In the genomic region with DNA sequence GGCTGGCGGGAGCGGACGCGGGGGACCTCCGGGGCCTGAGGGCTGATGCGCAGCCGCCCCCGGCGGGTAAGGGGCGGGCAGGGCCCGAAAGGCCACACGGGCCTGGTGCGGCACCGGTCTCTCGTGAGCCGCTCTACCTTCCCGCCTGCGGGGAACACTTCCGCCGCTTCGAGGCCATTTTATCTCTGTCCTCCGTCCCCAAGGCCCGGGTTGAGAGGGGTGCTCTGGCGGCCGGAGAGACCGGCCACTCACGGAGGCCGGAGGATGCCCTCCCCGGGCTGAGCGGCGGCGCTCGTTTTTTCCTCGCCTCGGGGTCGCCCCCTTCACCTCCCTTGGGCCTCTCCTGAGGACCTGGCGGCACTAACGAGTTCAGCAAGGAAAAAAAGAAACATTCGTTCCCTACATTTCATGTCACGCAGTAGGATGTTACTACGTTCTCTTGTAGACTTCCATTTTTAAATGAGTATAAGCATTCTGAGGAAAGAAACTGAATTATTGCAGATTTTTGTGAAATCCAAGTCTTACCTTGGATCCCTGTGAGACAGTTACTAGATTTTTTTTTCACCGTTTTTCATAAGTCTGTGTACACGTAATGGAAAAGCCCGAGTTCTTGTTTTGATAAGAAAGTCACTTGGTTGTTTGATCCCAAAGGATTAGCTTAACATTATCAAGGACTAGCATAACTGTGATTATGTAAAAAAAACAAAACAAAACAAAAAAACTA, we compare ENCODE assay signal across 1 cellular context.
A peak's percentile ranks its signal among the peaks of the same experiment; 100 is the strongest.
TF ChIP-seq lines count a peak whose summit lies in the region.

No MANE protein-coding gene starts in this region.

TF ChIP-seq in HepG2, 621 proteins besides CTCF, POLR2A, EP300 and RAD21 (continued from another document and continues in another):
- TF ChIP-seq ZNF567 (CRISPR knock-in tag; IDR thresholded peaks at IDR 0.05; ENCODE audit: borderline replicate concordance) = 0 out of 2 replicates have a peak, but pooled peaks have one; percentile 43
- TF ChIP-seq ELF3 (CRISPR knock-in tag; IDR thresholded peaks at IDR 0.05) = 0 out of 2 replicates have a peak, but pooled peaks have one; percentile 29
- TF ChIP-seq MTF1 (CRISPR knock-in tag; IDR thresholded peaks at IDR 0.05) = 0 out of 2 replicates have a peak, but pooled peaks have one; percentile 33
- 0 out of 2 replicates have a peak, but pooled peaks have one; percentile 5 for TF ChIP-seq RXRB (CRISPR knock-in tag; IDR thresholded peaks at IDR 0.05; ENCODE audit: borderline replicate concordance)
- TF ChIP-seq, protein P1, sequence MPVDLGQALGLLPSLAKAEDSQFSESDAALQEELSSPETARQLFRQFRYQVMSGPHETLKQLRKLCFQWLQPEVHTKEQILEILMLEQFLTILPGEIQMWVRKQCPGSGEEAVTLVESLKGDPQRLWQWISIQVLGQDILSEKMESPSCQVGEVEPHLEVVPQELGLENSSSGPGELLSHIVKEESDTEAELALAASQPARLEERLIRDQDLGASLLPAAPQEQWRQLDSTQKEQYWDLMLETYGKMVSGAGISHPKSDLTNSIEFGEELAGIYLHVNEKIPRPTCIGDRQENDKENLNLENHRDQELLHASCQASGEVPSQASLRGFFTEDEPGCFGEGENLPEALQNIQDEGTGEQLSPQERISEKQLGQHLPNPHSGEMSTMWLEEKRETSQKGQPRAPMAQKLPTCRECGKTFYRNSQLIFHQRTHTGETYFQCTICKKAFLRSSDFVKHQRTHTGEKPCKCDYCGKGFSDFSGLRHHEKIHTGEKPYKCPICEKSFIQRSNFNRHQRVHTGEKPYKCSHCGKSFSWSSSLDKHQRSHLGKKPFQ (CRISPR knock-in tag; IDR thresholded peaks at IDR 0.05; ENCODE audit: insufficient replicate concordance) = no peak
- TF ChIP-seq MXI1 (IDR thresholded peaks at IDR 0.05; ENCODE audit: borderline replicate concordance, low read depth, low read length) = peak; percentile 49; the same call in 2 of the 3 replicates
- TF ChIP-seq MLLT10 (CRISPR knock-in tag; IDR thresholded peaks at IDR 0.05) = 0 out of 2 replicates have a peak, but pooled peaks have one; percentile 82
- no peak for TF ChIP-seq KLF11 (CRISPR knock-in tag; IDR thresholded peaks at IDR 0.05)
- peak; percentile 21; the same call in 1 of the 2 replicates for TF ChIP-seq PPARG (CRISPR knock-in tag; conservative IDR thresholded peaks at IDR 0.05)
- TF ChIP-seq, protein P2, sequence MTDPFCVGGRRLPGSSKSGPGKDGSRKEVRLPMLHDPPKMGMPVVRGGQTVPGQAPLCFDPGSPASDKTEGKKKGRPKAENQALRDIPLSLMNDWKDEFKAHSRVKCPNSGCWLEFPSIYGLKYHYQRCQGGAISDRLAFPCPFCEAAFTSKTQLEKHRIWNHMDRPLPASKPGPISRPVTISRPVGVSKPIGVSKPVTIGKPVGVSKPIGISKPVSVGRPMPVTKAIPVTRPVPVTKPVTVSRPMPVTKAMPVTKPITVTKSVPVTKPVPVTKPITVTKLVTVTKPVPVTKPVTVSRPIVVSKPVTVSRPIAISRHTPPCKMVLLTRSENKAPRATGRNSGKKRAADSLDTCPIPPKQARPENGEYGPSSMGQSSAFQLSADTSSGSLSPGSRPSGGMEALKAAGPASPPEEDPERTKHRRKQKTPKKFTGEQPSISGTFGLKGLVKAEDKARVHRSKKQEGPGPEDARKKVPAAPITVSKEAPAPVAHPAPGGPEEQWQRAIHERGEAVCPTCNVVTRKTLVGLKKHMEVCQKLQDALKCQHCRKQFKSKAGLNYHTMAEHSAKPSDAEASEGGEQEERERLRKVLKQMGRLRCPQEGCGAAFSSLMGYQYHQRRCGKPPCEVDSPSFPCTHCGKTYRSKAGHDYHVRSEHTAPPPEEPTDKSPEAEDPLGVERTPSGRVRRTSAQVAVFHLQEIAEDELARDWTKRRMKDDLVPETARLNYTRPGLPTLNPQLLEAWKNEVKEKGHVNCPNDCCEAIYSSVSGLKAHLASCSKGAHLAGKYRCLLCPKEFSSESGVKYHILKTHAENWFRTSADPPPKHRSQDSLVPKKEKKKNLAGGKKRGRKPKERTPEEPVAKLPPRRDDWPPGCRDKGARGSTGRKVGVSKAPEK (CRISPR knock-in tag; IDR thresholded peaks at IDR 0.05; ENCODE audit: borderline replicate concordance) = 0 out of 2 replicates have a peak, but pooled peaks have one; percentile 52
- no peak for TF ChIP-seq ZNF468 (CRISPR knock-in tag; IDR thresholded peaks at IDR 0.05)
- TF ChIP-seq SSRP1 (CRISPR knock-in tag; IDR thresholded peaks at IDR 0.05) = 0 out of 2 replicates have a peak, but pooled peaks have one; percentile 35
- TF ChIP-seq, protein P3, sequence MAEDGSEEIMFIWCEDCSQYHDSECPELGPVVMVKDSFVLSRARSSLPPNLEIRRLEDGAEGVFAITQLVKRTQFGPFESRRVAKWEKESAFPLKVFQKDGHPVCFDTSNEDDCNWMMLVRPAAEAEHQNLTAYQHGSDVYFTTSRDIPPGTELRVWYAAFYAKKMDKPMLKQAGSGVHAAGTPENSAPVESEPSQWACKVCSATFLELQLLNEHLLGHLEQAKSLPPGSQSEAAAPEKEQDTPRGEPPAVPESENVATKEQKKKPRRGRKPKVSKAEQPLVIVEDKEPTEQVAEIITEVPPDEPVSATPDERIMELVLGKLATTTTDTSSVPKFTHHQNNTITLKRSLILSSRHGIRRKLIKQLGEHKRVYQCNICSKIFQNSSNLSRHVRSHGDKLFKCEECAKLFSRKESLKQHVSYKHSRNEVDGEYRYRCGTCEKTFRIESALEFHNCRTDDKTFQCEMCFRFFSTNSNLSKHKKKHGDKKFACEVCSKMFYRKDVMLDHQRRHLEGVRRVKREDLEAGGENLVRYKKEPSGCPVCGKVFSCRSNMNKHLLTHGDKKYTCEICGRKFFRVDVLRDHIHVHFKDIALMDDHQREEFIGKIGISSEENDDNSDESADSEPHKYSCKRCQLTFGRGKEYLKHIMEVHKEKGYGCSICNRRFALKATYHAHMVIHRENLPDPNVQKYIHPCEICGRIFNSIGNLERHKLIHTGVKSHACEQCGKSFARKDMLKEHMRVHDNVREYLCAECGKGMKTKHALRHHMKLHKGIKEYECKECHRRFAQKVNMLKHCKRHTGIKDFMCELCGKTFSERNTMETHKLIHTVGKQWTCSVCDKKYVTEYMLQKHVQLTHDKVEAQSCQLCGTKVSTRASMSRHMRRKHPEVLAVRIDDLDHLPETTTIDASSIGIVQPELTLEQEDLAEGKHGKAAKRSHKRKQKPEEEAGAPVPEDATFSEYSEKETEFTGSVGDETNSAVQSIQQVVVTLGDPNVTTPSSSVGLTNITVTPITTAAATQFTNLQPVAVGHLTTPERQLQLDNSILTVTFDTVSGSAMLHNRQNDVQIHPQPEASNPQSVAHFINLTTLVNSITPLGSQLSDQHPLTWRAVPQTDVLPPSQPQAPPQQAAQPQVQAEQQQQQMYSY (CRISPR knock-in tag; IDR thresholded peaks at IDR 0.05) = no peak
- peak; percentile 52; the same call in 1 of the 2 replicates for TF ChIP-seq KDM5A (IDR thresholded peaks at IDR 0.05; ENCODE audit: borderline replicate concordance, low read length)
- TF ChIP-seq, protein P4, sequence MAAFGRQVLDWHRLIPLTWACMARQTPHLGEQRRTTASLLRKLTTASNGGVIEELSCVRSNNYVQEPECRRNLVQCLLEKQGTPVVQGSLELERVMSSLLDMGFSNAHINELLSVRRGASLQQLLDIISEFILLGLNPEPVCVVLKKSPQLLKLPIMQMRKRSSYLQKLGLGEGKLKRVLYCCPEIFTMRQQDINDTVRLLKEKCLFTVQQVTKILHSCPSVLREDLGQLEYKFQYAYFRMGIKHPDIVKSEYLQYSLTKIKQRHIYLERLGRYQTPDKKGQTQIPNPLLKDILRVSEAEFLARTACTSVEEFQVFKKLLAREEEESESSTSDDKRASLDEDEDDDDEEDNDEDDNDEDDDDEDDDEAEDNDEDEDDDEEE (CRISPR knock-in tag; IDR thresholded peaks at IDR 0.05) = no peak
- TF ChIP-seq ZNF3 (CRISPR knock-in tag; IDR thresholded peaks at IDR 0.05) = 0 out of 2 replicates have a peak, but pooled peaks have one; percentile 14
- TF ChIP-seq ZNF556 (CRISPR knock-in tag; IDR thresholded peaks at IDR 0.05; ENCODE audit: borderline replicate concordance) = no peak
- TF ChIP-seq, protein P5, sequence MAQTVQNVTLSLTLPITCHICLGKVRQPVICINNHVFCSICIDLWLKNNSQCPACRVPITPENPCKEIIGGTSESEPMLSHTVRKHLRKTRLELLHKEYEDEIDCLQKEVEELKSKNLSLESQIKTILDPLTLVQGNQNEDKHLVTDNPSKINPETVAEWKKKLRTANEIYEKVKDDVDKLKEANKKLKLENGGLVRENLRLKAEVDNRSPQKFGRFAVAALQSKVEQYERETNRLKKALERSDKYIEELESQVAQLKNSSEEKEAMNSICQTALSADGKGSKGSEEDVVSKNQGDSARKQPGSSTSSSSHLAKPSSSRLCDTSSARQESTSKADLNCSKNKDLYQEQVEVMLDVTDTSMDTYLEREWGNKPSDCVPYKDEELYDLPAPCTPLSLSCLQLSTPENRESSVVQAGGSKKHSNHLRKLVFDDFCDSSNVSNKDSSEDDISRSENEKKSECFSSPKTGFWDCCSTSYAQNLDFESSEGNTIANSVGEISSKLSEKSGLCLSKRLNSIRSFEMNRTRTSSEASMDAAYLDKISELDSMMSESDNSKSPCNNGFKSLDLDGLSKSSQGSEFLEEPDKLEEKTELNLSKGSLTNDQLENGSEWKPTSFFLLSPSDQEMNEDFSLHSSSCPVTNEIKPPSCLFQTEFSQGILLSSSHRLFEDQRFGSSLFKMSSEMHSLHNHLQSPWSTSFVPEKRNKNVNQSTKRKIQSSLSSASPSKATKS (CRISPR knock-in tag; IDR thresholded peaks at IDR 0.05) = peak; percentile 5; the same call in 1 of the 2 replicates
- TF ChIP-seq NAIF1 (CRISPR knock-in tag; IDR thresholded peaks at IDR 0.05; ENCODE audit: borderline replicate concordance) = no peak
- TF ChIP-seq GATAD1 (CRISPR knock-in tag; IDR thresholded peaks at IDR 0.05) = peak; percentile 36; the same call in 1 of the 2 replicates
- TF ChIP-seq SALL2 (CRISPR knock-in tag; IDR thresholded peaks at IDR 0.05) = no peak; the same call in 1 of the 2 replicates
- peak; percentile 54; the same call in 1 of the 2 replicates for TF ChIP-seq SPEN (CRISPR knock-in tag; IDR thresholded peaks at IDR 0.05; ENCODE audit: low read depth)
- TF ChIP-seq ZNF891 (CRISPR knock-in tag; IDR thresholded peaks at IDR 0.05) = peak; percentile 81; the same call in 1 of the 2 replicates
- TF ChIP-seq, protein P6, sequence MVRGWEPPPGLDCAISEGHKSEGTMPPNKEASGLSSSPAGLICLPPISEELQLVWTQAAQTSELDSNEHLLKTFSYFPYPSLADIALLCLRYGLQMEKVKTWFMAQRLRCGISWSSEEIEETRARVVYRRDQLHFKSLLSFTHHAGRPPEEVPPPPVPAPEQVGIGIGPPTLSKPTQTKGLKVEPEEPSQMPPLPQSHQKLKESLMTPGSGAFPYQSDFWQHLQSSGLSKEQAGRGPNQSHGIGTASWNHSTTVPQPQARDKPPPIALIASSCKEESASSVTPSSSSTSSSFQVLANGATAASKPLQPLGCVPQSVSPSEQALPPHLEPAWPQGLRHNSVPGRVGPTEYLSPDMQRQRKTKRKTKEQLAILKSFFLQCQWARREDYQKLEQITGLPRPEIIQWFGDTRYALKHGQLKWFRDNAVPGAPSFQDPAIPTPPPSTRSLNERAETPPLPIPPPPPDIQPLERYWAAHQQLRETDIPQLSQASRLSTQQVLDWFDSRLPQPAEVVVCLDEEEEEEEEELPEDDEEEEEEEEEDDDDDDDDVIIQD (CRISPR knock-in tag; IDR thresholded peaks at IDR 0.05; ENCODE audit: low read depth) = no peak
- TF ChIP-seq ZNF572 (CRISPR knock-in tag; IDR thresholded peaks at IDR 0.05) = no peak
- TF ChIP-seq ZSCAN21 (CRISPR knock-in tag; IDR thresholded peaks at IDR 0.05; ENCODE audit: borderline replicate concordance) = peak; percentile 3; the same call in 1 of the 2 replicates
- TF ChIP-seq BCL6 (CRISPR knock-in tag; IDR thresholded peaks at IDR 0.05) = peak; percentile 34; the same call in 1 of the 2 replicates
- peak; percentile 73; the same call in 1 of the 2 replicates for TF ChIP-seq TSC22D2 (CRISPR knock-in tag; IDR thresholded peaks at IDR 0.05; ENCODE audit: borderline replicate concordance)
- TF ChIP-seq ZMAT3 (CRISPR knock-in tag; conservative IDR thresholded peaks at IDR 0.05) = peak; percentile 59; the same call in 1 of the 2 replicates
- TF ChIP-seq AHR (CRISPR knock-in tag; IDR thresholded peaks at IDR 0.05) = 0 out of 2 replicates have a peak, but pooled peaks have one; percentile 32
- 0 out of 2 replicates have a peak, but pooled peaks have one; percentile 8 for TF ChIP-seq ZNF747 (CRISPR knock-in tag; IDR thresholded peaks at IDR 0.05; ENCODE audit: borderline replicate concordance)
- TF ChIP-seq, protein P7, sequence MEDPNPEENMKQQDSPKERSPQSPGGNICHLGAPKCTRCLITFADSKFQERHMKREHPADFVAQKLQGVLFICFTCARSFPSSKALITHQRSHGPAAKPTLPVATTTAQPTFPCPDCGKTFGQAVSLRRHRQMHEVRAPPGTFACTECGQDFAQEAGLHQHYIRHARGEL (CRISPR knock-in tag; IDR thresholded peaks at IDR 0.05) = no peak
- no peak for TF ChIP-seq ZFYVE20 (CRISPR knock-in tag; IDR thresholded peaks at IDR 0.05; ENCODE audit: borderline replicate concordance, low read depth)
- TF ChIP-seq HMG20A (CRISPR knock-in tag; IDR thresholded peaks at IDR 0.05; ENCODE audit: borderline replicate concordance) = no peak
- TF ChIP-seq, protein P8, sequence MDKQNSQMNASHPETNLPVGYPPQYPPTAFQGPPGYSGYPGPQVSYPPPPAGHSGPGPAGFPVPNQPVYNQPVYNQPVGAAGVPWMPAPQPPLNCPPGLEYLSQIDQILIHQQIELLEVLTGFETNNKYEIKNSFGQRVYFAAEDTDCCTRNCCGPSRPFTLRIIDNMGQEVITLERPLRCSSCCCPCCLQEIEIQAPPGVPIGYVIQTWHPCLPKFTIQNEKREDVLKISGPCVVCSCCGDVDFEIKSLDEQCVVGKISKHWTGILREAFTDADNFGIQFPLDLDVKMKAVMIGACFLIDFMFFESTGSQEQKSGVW (CRISPR knock-in tag; IDR thresholded peaks at IDR 0.05; ENCODE audit: borderline replicate concordance) = peak; percentile 77; the same call in 1 of the 2 replicates
- TF ChIP-seq ZNF451 (CRISPR knock-in tag; IDR thresholded peaks at IDR 0.05) = no peak
- TF ChIP-seq MBD4 (IDR thresholded peaks at IDR 0.05; ENCODE audit: borderline replicate concordance, low read length) = no peak
- TF ChIP-seq AGO2 (optimal IDR thresholded peaks at IDR 0.05; ENCODE audit: low read depth, low read length) = peak; percentile 47
- peak; percentile 78 for TF ChIP-seq SALL1 (CRISPR knock-in tag; IDR thresholded peaks at IDR 0.05)
- TF ChIP-seq AGO1 (IDR thresholded peaks at IDR 0.05; ENCODE audit: low read depth, low read length, poor library complexity, severe bottlenecking) = peak; percentile 68
- 0 out of 2 replicates have a peak, but pooled peaks have one; percentile 44 for TF ChIP-seq ZNF772 (CRISPR knock-in tag; IDR thresholded peaks at IDR 0.05)
- peak; percentile 30; the same call in 1 of the 2 replicates for TF ChIP-seq BRD4 (CRISPR knock-in tag; IDR thresholded peaks at IDR 0.05)
- TF ChIP-seq, protein P9, sequence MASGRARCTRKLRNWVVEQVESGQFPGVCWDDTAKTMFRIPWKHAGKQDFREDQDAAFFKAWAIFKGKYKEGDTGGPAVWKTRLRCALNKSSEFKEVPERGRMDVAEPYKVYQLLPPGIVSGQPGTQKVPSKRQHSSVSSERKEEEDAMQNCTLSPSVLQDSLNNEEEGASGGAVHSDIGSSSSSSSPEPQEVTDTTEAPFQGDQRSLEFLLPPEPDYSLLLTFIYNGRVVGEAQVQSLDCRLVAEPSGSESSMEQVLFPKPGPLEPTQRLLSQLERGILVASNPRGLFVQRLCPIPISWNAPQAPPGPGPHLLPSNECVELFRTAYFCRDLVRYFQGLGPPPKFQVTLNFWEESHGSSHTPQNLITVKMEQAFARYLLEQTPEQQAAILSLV (CRISPR knock-in tag; IDR thresholded peaks at IDR 0.05; ENCODE audit: borderline replicate concordance) = 0 out of 2 replicates have a peak, but pooled peaks have one; percentile 9
- peak; percentile 70; the same call in 1 of the 2 replicates for TF ChIP-seq SIN3A (IDR thresholded peaks at IDR 0.05; ENCODE audit: borderline replicate concordance, low read depth, low read length)
- TF ChIP-seq ZNF326 (CRISPR knock-in tag; IDR thresholded peaks at IDR 0.05; ENCODE audit: borderline replicate concordance) = no peak
